ENCODE assay signal across 14 cellular contexts in the genomic region with DNA sequence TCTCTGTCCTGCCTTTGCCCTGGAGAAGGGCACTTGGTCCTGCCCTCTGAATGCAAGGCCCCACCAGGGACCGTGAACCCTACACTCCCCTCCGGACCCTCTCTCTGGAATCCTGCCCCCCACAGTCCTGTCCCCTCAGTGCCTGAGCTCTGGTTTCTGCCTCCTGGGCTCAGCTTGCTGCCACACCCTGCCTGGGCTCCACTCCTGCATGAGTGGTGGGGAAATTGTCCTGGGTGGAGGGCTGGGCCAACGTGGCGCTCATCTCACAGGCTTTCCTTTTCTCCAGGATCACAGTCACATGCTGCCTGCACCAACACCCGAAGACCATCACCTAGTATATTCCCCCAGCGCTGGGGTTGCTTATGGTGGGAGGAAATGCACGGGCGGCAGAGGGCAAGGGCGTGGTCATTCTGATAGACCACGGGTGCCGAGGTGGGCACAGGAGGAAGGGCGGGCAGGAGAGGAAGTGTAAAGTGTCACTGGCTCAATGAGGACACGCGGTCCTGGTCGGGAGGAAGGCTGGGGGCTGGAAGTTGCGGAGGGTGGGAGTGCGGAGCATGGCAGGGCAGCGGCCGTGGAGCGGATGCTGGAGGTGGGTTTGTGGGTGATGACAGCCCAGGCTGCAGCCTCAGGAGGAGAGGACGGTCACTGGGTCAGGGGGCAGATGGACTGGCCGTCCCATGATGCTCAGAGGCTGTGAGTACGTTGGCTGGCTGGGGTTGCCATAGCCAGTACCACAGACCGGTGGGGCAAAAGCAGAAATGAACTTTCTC.
"Had no signal": no experiment of that assay in that cellular context is flagged by ENCODE, and none has a peak within 500 bp of the region (broad histone marks: within the 10 kb centered on the region; RNA-seq: fewer than 3 reads in every experiment).

No MANE protein-coding gene starts in this region.

- H3K4me3 Mint-ChIP-seq: activated CD8-positive, alpha-beta memory T cell treated with anti-CD3 and anti-CD28 coated beads, Interleukin-2, amount 10 ng/mL, durations not matched to agents 7 days and 5 days; mesothelial cell of epicardium; stimulated activated naive CD8-positive, alpha-beta T cell treated with anti-CD3 and anti-CD28 coated beads, Interleukin-15, amount 100 ng/mL, for 72 hours; T-helper 2 cell treated with Interferon-gamma antibody and Interleukin-4, amounts not matched to agents 5 μg/mL and 100 μg/mL, for 36 hours had no signal

- H3K4me1 Mint-ChIP-seq: activated CD8-positive, alpha-beta memory T cell treated with anti-CD3 and anti-CD28 coated beads, Interleukin-2, amount 10 ng/mL, durations not matched to agents 7 days and 5 days; mesothelial cell of epicardium; stimulated activated naive CD8-positive, alpha-beta T cell treated with anti-CD3 and anti-CD28 coated beads, Interleukin-15, amount 100 ng/mL, for 72 hours had no signal

- H3K4me3 ChIP-seq: lower lobe of right lung, prostate gland had no signal

- H3K27ac Mint-ChIP-seq: activated CD8-positive, alpha-beta memory T cell treated with anti-CD3 and anti-CD28 coated beads, Interleukin-2, amount 10 ng/mL, durations not matched to agents 7 days and 5 days; mesothelial cell of epicardium; T-helper 2 cell treated with Interferon-gamma antibody and Interleukin-4, amounts not matched to agents 5 μg/mL and 100 μg/mL, for 36 hours had no signal

- ATAC-seq: activated CD4-positive, CD25-positive, alpha-beta regulatory T cell treated with anti-CD3 and anti-CD28 coated beads, Interleukin-2, amount 50 U/mL, for 24 hours; activated CD8-positive, alpha-beta memory T cell treated with anti-CD3 and anti-CD28 coated beads, Interleukin-2, amount 10 ng/mL, durations not matched to agents 7 days and 5 days; lower lobe of right lung; stimulated activated naive CD8-positive, alpha-beta T cell treated with anti-CD3 and anti-CD28 coated beads, Interleukin-15, amount 100 ng/mL, for 72 hours had no signal

- H3K9me3 ChIP-seq: prostate gland had no signal

- H3K27ac ChIP-seq: lower lobe of right lung, neutrophil, prostate gland had no signal

- H3K36me3 ChIP-seq: lower lobe of right lung, neutrophil, prostate gland had no signal

- H3K27me3 ChIP-seq: neutrophil had no signal

- DNase-seq: activated CD4-positive, alpha-beta T cell treated with anti-CD3 and anti-CD28 coated beads, Interleukin-2, amount 50 U/mL, for 4 hours; activated CD8-positive, alpha-beta memory T cell treated with anti-CD3 and anti-CD28 coated beads, Interleukin-2, amount 10 ng/mL, durations not matched to agents 7 days and 5 days; activated T-cell treated with anti-CD3 and anti-CD28 coated beads, Interleukin-2, amount 50 U/mL, for 48 hours; caudate nucleus; cortex of kidney; effector CD8-positive, alpha-beta T cell; stimulated activated CD4-positive, alpha-beta T cell treated with anti-CD3 and anti-CD28 coated beads, Interleukin-12 subunit alpha, Interleukin-12 subunit beta, amount 100 ng/mL, for 4 hours; stimulated activated naive CD8-positive, alpha-beta T cell treated with anti-CD3 and anti-CD28 coated beads, Interleukin-15, amount 100 ng/mL, for 72 hours had no signal

- H3K4me1 ChIP-seq: lower lobe of right lung, prostate gland had no signal
